10 cellular contexts compared by ENCODE assay signal in genomic region chr15:100759698-100760356, GRCh38.
DNase-seq lines count a peak whose midpoint lies in the region; TF ChIP-seq lines count a peak whose summit lies in the region.
"Had no signal": no experiment of that assay in that cellular context is flagged by ENCODE, and none has a peak within 500 bp of the region (broad histone marks: within the 10 kb centered on the region; RNA-seq: fewer than 3 reads in every experiment).

No MANE protein-coding gene starts in this region.

- peaks cover 27% of the 10 kb centered on the region for H3K27me3 Mint-ChIP-seq in activated CD4-positive, alpha-beta memory T cell treated with anti-CD3 and anti-CD28 coated beads for 36 hours
- H3K27me3 Mint-ChIP-seq in activated CD4-positive, alpha-beta memory T cell treated with anti-CD3 and anti-CD28 coated beads, Interleukin-2, amount 10 ng/mL, durations not matched to agents 7 days and 5 days, result peaks cover 23% of the 10 kb centered on the region

- H3K36me3 ChIP-seq in suprapubic skin (no peaks in the 10 kb centered on the region), esophagus squamous epithelium (no peaks in the 10 kb centered on the region), A673 (ENCODE audit: insufficient read depth, low read length, poor library complexity, severe bottlenecking) (no peaks in the 10 kb centered on the region)

- no peak for TF ChIP-seq EP300 in suprapubic skin (IDR thresholded peaks at IDR 0.05)

- TF ChIP-seq CTCF in VCaP (conservative IDR thresholded peaks at IDR 0.05), result no peak
- TF ChIP-seq CTCF in suprapubic skin (IDR thresholded peaks at IDR 0.05), result no peak
- no peak for TF ChIP-seq CTCF in esophagus squamous epithelium (IDR thresholded peaks at IDR 0.05)
- no peak for TF ChIP-seq CTCF in A673 (conservative IDR thresholded peaks at IDR 0.05; ENCODE audit: low read depth, low read length)

- POLR2A ChIA-PET in activated CD4-positive, alpha-beta memory T cell treated with anti-CD3 and anti-CD28 coated beads for 36 hours (lab: Charles Lee), result no interaction called here
- POLR2A ChIA-PET in activated CD4-positive, alpha-beta memory T cell treated with anti-CD3 and anti-CD28 coated beads, Interleukin-2, amount 10 ng/mL, durations not matched to agents 7 days and 5 days (lab: Charles Lee), result no interaction called here
- POLR2A ChIA-PET in A673 (lab: Charles Lee; ENCODE audit: low non-redundant PET), result no interaction called here

- no peak overlapping the region for H3K4me3 ChIP-seq in suprapubic skin
- H3K4me3 ChIP-seq in esophagus squamous epithelium, result peak overlapping the region in 1 of 4 donors; percentile 4
- H3K4me3 ChIP-seq in A673 (ENCODE audit: low read depth, low read length, poor library complexity, severe bottlenecking), result no peak overlapping the region

- no peaks in the 10 kb centered on the region for H3K9me3 ChIP-seq in suprapubic skin
- H3K9me3 ChIP-seq in esophagus squamous epithelium, result no peaks in the 10 kb centered on the region
- H3K9me3 ChIP-seq in A673 (ENCODE audit: low read depth, low read length, poor library complexity, severe bottlenecking), result no peaks in the 10 kb centered on the region

- CTCF ChIA-PET in activated CD4-positive, alpha-beta memory T cell treated with anti-CD3 and anti-CD28 coated beads for 36 hours (lab: Charles Lee), result no interaction called here
- CTCF ChIA-PET in activated CD4-positive, alpha-beta memory T cell treated with anti-CD3 and anti-CD28 coated beads, Interleukin-2, amount 10 ng/mL, durations not matched to agents 7 days and 5 days (lab: Charles Lee), result no interaction called here
- CTCF ChIA-PET in A673 (lab: Charles Lee), result no interaction called here

- peaks cover 7% of the 10 kb centered on the region for H3K4me1 Mint-ChIP-seq in activated CD4-positive, alpha-beta memory T cell treated with anti-CD3 and anti-CD28 coated beads for 36 hours (ENCODE audit: low read depth)
- no peaks in the 10 kb centered on the region for H3K4me1 Mint-ChIP-seq in activated CD4-positive, alpha-beta memory T cell treated with anti-CD3 and anti-CD28 coated beads, Interleukin-2, amount 10 ng/mL, durations not matched to agents 7 days and 5 days

- 36% methylated on average over 12 of the region's 12 CpGs for WGBS in suprapubic skin
- 14 to 55% methylated on average over 6 to 9 of the region's 12 CpGs for WGBS in esophagus squamous epithelium, 2 donors

- no peak overlapping the region for H3K27ac Mint-ChIP-seq in activated CD4-positive, alpha-beta memory T cell treated with anti-CD3 and anti-CD28 coated beads for 36 hours
- H3K27ac Mint-ChIP-seq in activated CD4-positive, alpha-beta memory T cell treated with anti-CD3 and anti-CD28 coated beads, Interleukin-2, amount 10 ng/mL, durations not matched to agents 7 days and 5 days, result no peak overlapping the region
- H3K27ac Mint-ChIP-seq: activated naive CD8-positive, alpha-beta T cell had no signal

- peak overlapping the region; percentile 69 for H3K27ac ChIP-seq in VCaP
- peak overlapping the region; percentile 34 for H3K27ac ChIP-seq in suprapubic skin
- peak overlapping the region in 1 of 4 donors; percentile 40 for H3K27ac ChIP-seq in esophagus squamous epithelium
- no peak overlapping the region for H3K27ac ChIP-seq in A673 (ENCODE audit: low read depth, low read length, poor library complexity, severe bottlenecking)

- peak; percentile 14 for DNase-seq in activated CD4-positive, alpha-beta memory T cell treated with anti-CD3 and anti-CD28 coated beads for 36 hours
- no peak for DNase-seq in activated CD4-positive, alpha-beta memory T cell treated with anti-CD3 and anti-CD28 coated beads, Interleukin-2, amount 10 ng/mL, durations not matched to agents 7 days and 5 days
- DNase-seq in islet precursor cell, result peak; percentile 83
- DNase-seq in suprapubic skin (ENCODE audit: low spot score in 2 of 2), result no peak
- no peak for DNase-seq in KBM-7
- DNase-seq in esophagus squamous epithelium (lab: John Stamatoyannopoulos, UW), result no peak
- no peak for DNase-seq in A673 (ENCODE audit: low spot score)
- DNase-seq: OCI-M1 had no signal

- intact Hi-C loops in activated CD4-positive, alpha-beta memory T cell treated with anti-CD3 and anti-CD28 coated beads for 36 hours (cut with micrococcal nuclease), result no loop called here
- intact Hi-C loops in esophagus squamous epithelium (cut with DNase I), result no loop called here
- intact Hi-C loops in A673 (cut with micrococcal nuclease; ENCODE audit: unreplicated experiment), result no loop called here

- H3K4me1 ChIP-seq in suprapubic skin, result peaks cover 15% of the 10 kb centered on the region
- H3K4me1 ChIP-seq in esophagus squamous epithelium, result peaks cover 0 to 17% (median 0%) of the 10 kb centered on the region in 3 donors
- no peaks in the 10 kb centered on the region for H3K4me1 ChIP-seq in A673 (ENCODE audit: insufficient read depth, low read length, poor library complexity, severe bottlenecking)

- no peak for TF ChIP-seq POLR2A in suprapubic skin (IDR thresholded peaks at IDR 0.05)
- no peak for TF ChIP-seq POLR2A in esophagus squamous epithelium (IDR thresholded peaks at IDR 0.05)

- H3K9me3 Mint-ChIP-seq in activated CD4-positive, alpha-beta memory T cell treated with anti-CD3 and anti-CD28 coated beads for 36 hours, result no peaks in the 10 kb centered on the region
- no peaks in the 10 kb centered on the region for H3K9me3 Mint-ChIP-seq in activated CD4-positive, alpha-beta memory T cell treated with anti-CD3 and anti-CD28 coated beads, Interleukin-2, amount 10 ng/mL, durations not matched to agents 7 days and 5 days

- H3K27me3 ChIP-seq in suprapubic skin (no peaks in the 10 kb centered on the region), esophagus squamous epithelium (no peaks in the 10 kb centered on the region), A673 (replicated peaks; ENCODE audit: insufficient read depth, low read depth, low read length, poor library complexity) (no peaks in the 10 kb centered on the region)

- no peaks in the 10 kb centered on the region for H3K36me3 Mint-ChIP-seq in activated CD4-positive, alpha-beta memory T cell treated with anti-CD3 and anti-CD28 coated beads for 36 hours
- no peaks in the 10 kb centered on the region for H3K36me3 Mint-ChIP-seq in activated CD4-positive, alpha-beta memory T cell treated with anti-CD3 and anti-CD28 coated beads, Interleukin-2, amount 10 ng/mL, durations not matched to agents 7 days and 5 days (ENCODE audit: low read depth)
- H3K36me3 Mint-ChIP-seq: activated naive CD8-positive, alpha-beta T cell had no signal

- no TSS peak for BruUV-seq in A673 (replicated peaks; lab: Mats Ljungman, UMichigan)

- no peak overlapping the region for H3K4me3 Mint-ChIP-seq in activated CD4-positive, alpha-beta memory T cell treated with anti-CD3 and anti-CD28 coated beads for 36 hours
- no peak overlapping the region for H3K4me3 Mint-ChIP-seq in activated CD4-positive, alpha-beta memory T cell treated with anti-CD3 and anti-CD28 coated beads, Interleukin-2, amount 10 ng/mL, durations not matched to agents 7 days and 5 days
- H3K4me3 Mint-ChIP-seq: activated naive CD8-positive, alpha-beta T cell had no signal

- in situ Hi-C loops in KBM-7 (cut with MboI; ENCODE audit: low pct_unique_long_range_greater_than_20kb, low sequenced_read_pairs), result no loop called here

Comparison
In these comparisons a context has a peak if more than half of its experiments do, and no peak if none do; other contexts are left out.
1. DNase-seq: peak in activated CD4-positive, alpha-beta memory T cell treated with anti-CD3 and anti-CD28 coated beads for 36 hours (single experiment) and islet precursor cell (single experiment); none in activated CD4-positive, alpha-beta memory T cell treated with anti-CD3 and anti-CD28 coated beads, Interleukin-2, amount 10 ng/mL, durations not matched to agents 7 days and 5 days (single experiment), suprapubic skin (0 of 2), KBM-7 (single experiment), esophagus squamous epithelium (single experiment) and A673 (single experiment).